In the genomic region with DNA sequence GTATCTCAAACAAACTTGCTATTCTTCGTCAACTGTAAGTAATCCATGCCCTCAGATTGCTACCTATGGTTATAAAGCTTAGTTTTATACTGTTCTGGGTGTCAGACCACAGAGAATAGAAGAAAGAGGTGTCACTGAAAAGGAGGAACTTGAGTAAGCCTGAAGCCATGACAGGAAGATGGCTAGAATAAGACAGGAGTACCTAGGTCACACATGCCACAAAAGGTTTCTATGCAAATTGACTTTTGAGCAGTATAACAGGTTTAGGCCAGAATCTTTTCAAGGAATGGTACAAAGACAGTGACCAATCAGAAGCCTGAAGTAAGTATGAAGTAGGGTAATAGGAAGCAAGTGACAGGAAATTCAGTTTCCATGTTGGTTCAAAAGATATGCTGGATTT, we compare ENCODE assay signal across 17 cellular contexts. TPM values are rescaled to one million over a fixed set of nuclear protein-coding genes. Genes with fewer than 3 reads are reported as not detected.
DNase-seq lines count a peak whose midpoint lies in the region; ATAC-seq, FAIRE-seq and TF ChIP-seq lines count a peak whose summit lies in the region.
"Had no signal": no experiment of that assay in that cellular context is flagged by ENCODE, and none has a peak within 500 bp of the region (broad histone marks: within the 10 kb centered on the region; RNA-seq: fewer than 3 reads in every experiment).

No MANE protein-coding gene starts in this region.

- H3K4me3 Mint-ChIP-seq in CD8-positive, alpha-beta T cell = no peak overlapping the region

- H3K27ac ChIP-seq in CD8-positive, alpha-beta T cell (ENCODE audit: low read depth, low read length) = no peak overlapping the region
- H3K27ac ChIP-seq: esophagus muscularis mucosa, heart left ventricle, thyroid gland had no signal

- intact Hi-C loops in CD8-positive, alpha-beta T cell (cut with DNase I, micrococcal nuclease) = no loop called here
- intact Hi-C loops in head of caudate nucleus (cut with DNase I) = no loop called here

- H3K27me3 Mint-ChIP-seq in CD8-positive, alpha-beta T cell (ENCODE audit: low read depth) = no peaks in the 10 kb centered on the region

- peak overlapping the region; percentile 35 for H3K27ac Mint-ChIP-seq in CD8-positive, alpha-beta T cell

- H3K9me3 Mint-ChIP-seq in CD8-positive, alpha-beta T cell = no peaks in the 10 kb centered on the region

- no peaks in the 10 kb centered on the region for H3K27me3 ChIP-seq in CD8-positive, alpha-beta T cell (ENCODE audit: insufficient read depth, low read length)
- H3K27me3 ChIP-seq: esophagus muscularis mucosa, heart left ventricle, thyroid gland had no signal

- H3K9me3 ChIP-seq in CD8-positive, alpha-beta T cell (ENCODE audit: low read length) = no peaks in the 10 kb centered on the region
- H3K9me3 ChIP-seq: esophagus muscularis mucosa, thyroid gland had no signal

- no peak overlapping the region for H3K4me3 ChIP-seq in CD8-positive, alpha-beta T cell (ENCODE audit: low read depth, low read length)
- H3K4me3 ChIP-seq: esophagus muscularis mucosa, heart left ventricle, thyroid gland had no signal

- no peak for TF ChIP-seq CTCF in CD8-positive, alpha-beta T cell (IDR thresholded peaks at IDR 0.05)

- POLR2A ChIA-PET in CD8-positive, alpha-beta T cell (lab: Charles Lee) = interaction anchor here (0.8 kb wide), 1 partner anchor 47 kb away, joined by 3 read pairs; no protein-coding TSS in a partner anchor

- H3K36me3 Mint-ChIP-seq in CD8-positive, alpha-beta T cell = peaks cover 92% of the 10 kb centered on the region

- no peak for ATAC-seq in CD8-positive, alpha-beta T cell
- ATAC-seq in GM21717 (IDR thresholded peaks at IDR 0.05; ENCODE audit: unreplicated experiment) (peak; percentile 64), HG03469 (IDR thresholded peaks at IDR 0.05; ENCODE audit: unreplicated experiment) (peak; percentile 56)
- ATAC-seq: heart left ventricle, Right ventricle myocardium inferior had no signal

- peak; percentile 69 for FAIRE-seq in GM18507 (lab: Jason Lieb, UNC)
- FAIRE-seq: astrocyte, D721Med had no signal

- H3K4me1 ChIP-seq in CD8-positive, alpha-beta T cell (ENCODE audit: insufficient read depth, low read length) = no peaks in the 10 kb centered on the region

- DNase-seq in CD8-positive, alpha-beta T cell = no peak
- DNase-seq in GM18507 (ENCODE audit: extremely low spot score, insufficient read length, low read depth) = no peak
- DNase-seq in stimulated activated naive CD4-positive, alpha-beta T cell (lab: John Stamatoyannopoulos, UW) = no peak
- no peak for DNase-seq in head of caudate nucleus
- no peak for DNase-seq in NCI-H1105 treated with DMSO at 0.1 percent for 48 hours (lab: John Stamatoyannopoulos, UW)
- DNase-seq in SW480 (ENCODE audit: low spot score) = no peak
- DNase-seq: activated CD4-positive, alpha-beta T cell treated with anti-CD3 and anti-CD28 coated beads, Interleukin-2, amount 50 U/mL, for 1 hour; heart left ventricle; NCI-H187 treated with DMSO at 0.1 percent for 48 hours; T-helper 9 cell; thyroid gland had no signal

- H3K4me1 Mint-ChIP-seq in CD8-positive, alpha-beta T cell (ENCODE audit: low read depth) = peaks cover 10% of the 10 kb centered on the region

- CTCF ChIA-PET in CD8-positive, alpha-beta T cell (lab: Charles Lee) = interaction anchor here (1.1 kb wide), 1 partner anchor 18 kb away, joined by 3 read pairs; no protein-coding TSS in a partner anchor

- peaks cover 51% of the 10 kb centered on the region for H3K36me3 ChIP-seq in CD8-positive, alpha-beta T cell (ENCODE audit: insufficient read depth, low read length)

RNA-seq across cellular contexts. Expression of a gene that starts 23.5 kb away (rescaled TPM):
- 10 to 100 TPM; 75.4 to 76.1 TPM for total RNA-seq in CD8-positive, alpha-beta T cell
